ENCODE assay signal across 8 cellular contexts in genomic region chr7:38178004-38178694, GRCh38. TPM values are rescaled to one million over a fixed set of nuclear protein-coding genes. Genes with fewer than 3 reads are reported as not detected.
A peak's percentile ranks its signal among the peaks of the same experiment; 100 is the strongest.
DNase-seq lines count a peak whose midpoint lies in the region; ATAC-seq and TF ChIP-seq lines count a peak whose summit lies in the region.

STARD3NL (plus strand) TSS chr7:38178245; CDS start chr7:38207505, 29,260 bp downstream.

- H3K4me1 Mint-ChIP-seq in activated T-cell treated with anti-CD3 and anti-CD28 coated beads, Interleukin-2, amount 50 U/mL, for 24 hours (ENCODE audit: low read depth) = peaks cover 51% of the 10 kb centered on the region

- in situ Hi-C loops in KBM-7 (cut with MboI; ENCODE audit: low pct_unique_long_range_greater_than_20kb, low sequenced_read_pairs) = no loop called here

- H3K4me3 Mint-ChIP-seq in activated T-cell treated with anti-CD3 and anti-CD28 coated beads, Interleukin-2, amount 50 U/mL, for 24 hours = peak within 1 kb of the TSS; percentile 96

- H3K4me1 ChIP-seq in mucosa of rectum (ENCODE audit: control insufficient read depth in 2 of 2, insufficient read depth in 2 of 2, low read length in 2 of 2) = peaks cover 5 to 13% of the 10 kb centered on the region in 2 donors

- peak within 1 kb of the TSS; percentile 90 to 93 for H3K27ac ChIP-seq in mucosa of rectum (ENCODE audit: low read depth in 2 of 2, low read length in 2 of 2)

- H3K9me3 Mint-ChIP-seq in activated T-cell treated with anti-CD3 and anti-CD28 coated beads, Interleukin-2, amount 50 U/mL, for 24 hours = no peaks in the 10 kb centered on the region

- peak within 1 kb of the TSS; percentile 96 for H3K27ac Mint-ChIP-seq in activated T-cell treated with anti-CD3 and anti-CD28 coated beads, Interleukin-2, amount 50 U/mL, for 24 hours

- H3K9ac ChIP-seq in mucosa of rectum (ENCODE audit: low read depth in 1 of 2, low read length in 2 of 2) = peak within 1 kb of the TSS; percentile 82 to 89

- H3K27me3 ChIP-seq in mucosa of rectum (ENCODE audit: control insufficient read depth in 2 of 2, insufficient read depth in 2 of 2, low read length in 2 of 2) = peaks cover 0 to 2% of the 10 kb centered on the region in 2 donors

- TF ChIP-seq POLR2A in erythroblast (IDR thresholded peaks at IDR 0.05; ENCODE audit: low read length) = peak; percentile 79

- no peaks in the 10 kb centered on the region for H3K9me3 ChIP-seq in mucosa of rectum (ENCODE audit: control insufficient read depth in 2 of 2, low read length in 2 of 2)

- H3K36me3 ChIP-seq in mucosa of rectum (ENCODE audit: control insufficient read depth in 2 of 2, insufficient read depth in 2 of 2, low read length in 2 of 2) = no peaks in the 10 kb centered on the region

- H3K27me3 Mint-ChIP-seq in activated T-cell treated with anti-CD3 and anti-CD28 coated beads, Interleukin-2, amount 50 U/mL, for 24 hours = peaks cover 13% of the 10 kb centered on the region

- ATAC-seq in GM21717 (IDR thresholded peaks at IDR 0.05; ENCODE audit: unreplicated experiment) = peak; percentile 99

- DNase-seq in DMS53 (lab: John Stamatoyannopoulos, UW) = peak; percentile 100
- peak; percentile 98 for DNase-seq in KBM-7
- peak; percentile 87 for DNase-seq in activated T-cell treated with anti-CD3 and anti-CD28 coated beads, Interleukin-2, amount 50 U/mL, for 24 hours
- peak; percentile 98 to 99 for DNase-seq in erythroblast (lab: John Stamatoyannopoulos, UW)
- DNase-seq in stimulated activated CD8-positive, alpha-beta memory T cell treated with anti-CD3 and anti-CD28 coated beads, Interleukin-4, amount 100 ng/mL, for 48 hours = peak; percentile 91

- H3K36me3 Mint-ChIP-seq in activated T-cell treated with anti-CD3 and anti-CD28 coated beads, Interleukin-2, amount 50 U/mL, for 24 hours (ENCODE audit: low read depth) = peaks cover 10% of the 10 kb centered on the region

- peak within 1 kb of the TSS; percentile 85 to 96 for H3K4me3 ChIP-seq in mucosa of rectum (ENCODE audit: low read length in 2 of 2)

TF ChIP-seq in PFSK-1, 5 proteins besides CTCF, POLR2A, EP300 and RAD21:
- no peak; the same call in 1 of the 2 replicates for TF ChIP-seq POLR2AphosphoS5 (IDR thresholded peaks at IDR 0.05; ENCODE audit: low read depth, low read length)
- no peak for TF ChIP-seq TAF1 (IDR thresholded peaks at IDR 0.05; ENCODE audit: borderline replicate concordance, insufficient read depth, low read length)
- 0 out of 4 replicates have a peak, but pooled peaks of 1 of the 2 experiments have one; percentile 9 for TF ChIP-seq REST (IDR thresholded peaks at IDR 0.05; ENCODE audit: insufficient read depth in 1 of 2, low read depth in 2 of 2, low read length in 2 of 2)
- peak; percentile 40; the same call in 1 of the 2 replicates for TF ChIP-seq SIN3A (IDR thresholded peaks at IDR 0.05; ENCODE audit: borderline replicate concordance, insufficient read depth, low read length)
- TF ChIP-seq FOXP2 (optimal IDR thresholded peaks at IDR 0.05; ENCODE audit: borderline replicate concordance, extremely low read depth, extremely low read length, insufficient read depth) = peak; percentile 92

RNA-seq across cellular contexts. Expression of gene STARD3NL, which starts in this region (rescaled TPM):
- 13.6 TPM for polyA plus RNA-seq in PFSK-1 (2012; ENCODE audit: insufficient read length, low read depth)

Comparison
In these comparisons a context has a peak if more than half of its experiments do, and no peak if none do; other contexts are left out.
1. Peak in every context shown above with its lines: DNase-seq, ATAC-seq, H3K4me3 ChIP-seq and H3K27ac ChIP-seq.